10 cellular contexts compared by ENCODE assay signal in the genomic region with DNA sequence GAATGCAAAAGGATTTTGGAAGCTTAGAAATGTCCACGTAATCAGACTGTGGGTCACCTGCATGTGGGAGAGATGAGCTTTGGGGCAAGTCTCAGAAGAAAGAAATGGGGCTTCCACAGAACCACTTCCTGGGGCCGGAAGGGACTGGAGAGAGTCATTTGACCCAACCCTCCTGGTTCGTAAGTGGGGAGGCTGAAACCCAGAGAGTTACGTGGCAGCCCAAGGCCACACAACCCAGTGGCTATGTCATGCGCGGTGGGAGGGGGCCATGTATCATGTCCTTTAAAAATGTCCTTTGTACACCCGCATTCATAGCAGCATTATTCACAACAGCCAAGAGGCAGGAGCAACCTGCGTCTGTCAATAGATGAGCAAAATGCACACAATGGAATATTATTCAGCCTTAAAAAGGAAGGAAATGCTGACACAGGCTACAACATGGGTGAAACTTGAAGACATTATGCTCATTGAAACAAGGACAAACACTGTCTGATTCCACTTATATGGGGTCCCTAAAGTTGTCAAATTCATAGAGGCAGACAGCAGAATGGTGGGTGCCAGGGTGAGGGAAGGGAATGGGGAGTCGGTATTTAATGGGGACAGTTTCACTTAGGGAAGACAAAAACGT. TPM values are rescaled to one million over a fixed set of nuclear protein-coding genes. Genes with fewer than 3 reads are reported as not detected.
DNase-seq lines count a peak whose midpoint lies in the region; ATAC-seq, FAIRE-seq and TF ChIP-seq lines count a peak whose summit lies in the region.
"Had no signal": no experiment of that assay in that cellular context is flagged by ENCODE, and none has a peak within 500 bp of the region (broad histone marks: within the 10 kb centered on the region; RNA-seq: fewer than 3 reads in every experiment).

No MANE protein-coding gene starts in this region.

- dilution Hi-C loops in endothelial cell of umbilical vein (cut with MboI; ENCODE audit: extremely low pct_ligation_motif_present, low sequenced_read_pairs) = no loop called here

- H3K27me3 Mint-ChIP-seq in natural killer cell (ENCODE audit: low read depth in 2 of 2) = peaks cover 5 to 11% of the 10 kb centered on the region in 2 donors

- peak overlapping the region in 1 of 2 donors; percentile 31 for H3K27ac Mint-ChIP-seq in natural killer cell

- H2AFZ ChIP-seq in endothelial cell of umbilical vein (ENCODE audit: low read depth, low read length) = peak overlapping the region; percentile 95

- H4K20me1 ChIP-seq in BLaER1 (peaks cover 9% of the 10 kb centered on the region; the same call in 1 of the 2 replicates), endothelial cell of umbilical vein (replicated peaks; ENCODE audit: control insufficient read depth, extremely low read depth, insufficient read depth, low read length) (no peaks in the 10 kb centered on the region)

- H3K4me1 ChIP-seq in BLaER1 = peaks cover 28% of the 10 kb centered on the region
- peaks cover 9% of the 10 kb centered on the region for H3K4me1 ChIP-seq in endothelial cell of umbilical vein (ENCODE audit: control insufficient read depth, extremely low read depth, insufficient read depth, low read length)

- ATAC-seq in natural killer cell (peak in 1 of 3 donors; percentile 23), HG03175 (IDR thresholded peaks at IDR 0.05; ENCODE audit: unreplicated experiment) (no peak)

- CTCF ChIA-PET in endothelial cell of umbilical vein (lab: Charles Lee) = interaction anchor here (0.8 to 1.3 kb wide), 4 partner anchors 38 to 256 kb away, joined by 3 to 4 read pairs (median 3); no protein-coding TSS in a partner anchor

- H3K79me2 ChIP-seq in endothelial cell of umbilical vein (ENCODE audit: control insufficient read depth, insufficient read depth, low read length) = no peaks in the 10 kb centered on the region

- BruUV-seq in endothelial cell of umbilical vein (replicated peaks; lab: Mats Ljungman, UMichigan) = no TSS peak

- H3K27ac ChIP-seq in BLaER1 (no peak overlapping the region), endothelial cell of umbilical vein (ENCODE audit: insufficient read depth, low read depth, low read length) (no peak overlapping the region)
- H3K27ac ChIP-seq: upper lobe of left lung had no signal

- POLR2A ChIA-PET in endothelial cell of umbilical vein (lab: Charles Lee) = no interaction called here

- DNase-seq in M059J (ENCODE audit: low read depth) (peak; percentile 29), endothelial cell of umbilical vein (ENCODE audit: low read depth, low spot score) (no peak), natural killer cell (no peak), NCI-H82 treated with DMSO at 0.1 percent for 48 hours (lab: John Stamatoyannopoulos, UW; ENCODE audit: unreplicated experiment) (no peak), NCI-H187 treated with DMSO at 0.1 percent for 48 hours (lab: John Stamatoyannopoulos, UW) (no peak), GOT3 (lab: John Stamatoyannopoulos, UW) (no peak)

- H3K9me3 Mint-ChIP-seq in natural killer cell = no peaks in the 10 kb centered on the region

- peak overlapping the region; percentile 73 for H3K4me2 ChIP-seq in BLaER1
- H3K4me2 ChIP-seq in endothelial cell of umbilical vein (ENCODE audit: insufficient read depth, low read length) = peak overlapping the region; percentile 77

- H3K27me3 ChIP-seq in BLaER1 (peaks cover 34% of the 10 kb centered on the region), endothelial cell of umbilical vein (ENCODE audit: control insufficient read depth in 2 of 2, insufficient read depth in 2 of 2, low read length in 2 of 2) (peaks cover 0 to 2% of the 10 kb centered on the region in 2 experiments)

- TF ChIP-seq CTCF in endothelial cell of umbilical vein (IDR thresholded peaks at IDR 0.05; ENCODE audit: extremely low read depth in 1 of 2, insufficient read depth in 1 of 2, low read depth in 1 of 2, low read length in 2 of 2) (no peak), natural killer cell (IDR thresholded peaks at IDR 0.05) (no peak)

- no peaks in the 10 kb centered on the region for H3K9me3 ChIP-seq in BLaER1
- no peaks in the 10 kb centered on the region for H3K9me3 ChIP-seq in endothelial cell of umbilical vein (replicated peaks; ENCODE audit: control insufficient read depth, insufficient read depth, low read length)
- H3K9me3 ChIP-seq: upper lobe of left lung had no signal

- H3K36me3 ChIP-seq in BLaER1 (no peaks in the 10 kb centered on the region), endothelial cell of umbilical vein (ENCODE audit: control insufficient read depth in 2 of 2, extremely low read depth in 1 of 2, insufficient read depth in 2 of 2, low read length in 2 of 2) (no peaks in the 10 kb centered on the region)
- H3K36me3 ChIP-seq: upper lobe of left lung had no signal

- H3K36me3 Mint-ChIP-seq in natural killer cell = no peaks in the 10 kb centered on the region

- peak; percentile 4 for FAIRE-seq in endothelial cell of umbilical vein (lab: Jason Lieb, UNC)
- FAIRE-seq: frontal cortex had no signal

- intact Hi-C loops in endothelial cell of umbilical vein (cut with micrococcal nuclease) = no loop called here
- intact Hi-C loops in natural killer cell (cut with micrococcal nuclease) = no loop called here

- H3K4me1 Mint-ChIP-seq in natural killer cell = peaks cover 0 to 7% of the 10 kb centered on the region in 2 donors

- H3K4me3 Mint-ChIP-seq in natural killer cell = peak overlapping the region; percentile 81

- H3K9me1 ChIP-seq in endothelial cell of umbilical vein (replicated peaks; ENCODE audit: control insufficient read depth, extremely low read depth, insufficient read depth, low read length) = no peaks in the 10 kb centered on the region

- TF ChIP-seq POLR2A in endothelial cell of umbilical vein (IDR thresholded peaks at IDR 0.05; ENCODE audit: low read depth, low read length) = no peak

- peak overlapping the region; percentile 61 for H3K4me3 ChIP-seq in BLaER1
- H3K4me3 ChIP-seq in endothelial cell of umbilical vein (replicated peaks in 1 of 3; ENCODE audit: insufficient read depth in 1 of 3, low read depth in 1 of 3, low read length in 3 of 3) = no peak overlapping the region

- H3K9ac ChIP-seq in BLaER1 (0 out of 2 replicates have a peak overlapping the region, but pooled peaks have one; percentile 22), endothelial cell of umbilical vein (replicated peaks; ENCODE audit: extremely low read depth, insufficient read depth, low read length) (peak overlapping the region; percentile 29)

TF ChIP-seq in endothelial cell of umbilical vein, 7 proteins besides CTCF, POLR2A, EP300 and RAD21:
- TF ChIP-seq POLR2AphosphoS5 (IDR thresholded peaks at IDR 0.05; ENCODE audit: insufficient read depth, low read depth, low read length) = no peak
- TF ChIP-seq, protein P1, sequence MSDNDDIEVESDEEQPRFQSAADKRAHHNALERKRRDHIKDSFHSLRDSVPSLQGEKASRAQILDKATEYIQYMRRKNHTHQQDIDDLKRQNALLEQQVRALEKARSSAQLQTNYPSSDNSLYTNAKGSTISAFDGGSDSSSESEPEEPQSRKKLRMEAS (IDR thresholded peaks at IDR 0.05; ENCODE audit: insufficient read depth, insufficient read length) = no peak
- TF ChIP-seq FOS (IDR thresholded peaks at IDR 0.05; ENCODE audit: borderline replicate concordance, insufficient read depth, low read length) = no peak
TF ChIP-seq in endothelial cell of umbilical vein: peak in this region for 0.

RNA-seq across cellular contexts. Expression of a gene that starts 15.1 kb away (rescaled TPM):
- total RNA-seq in M059J (2014; rRNA removed; shearing (Covaris generic)) = 0.49 TPM in 1 of 2 replicates, not detected in the other
- total RNA-seq in endothelial cell of umbilical vein (1.4 and 1.6 TPM in 2 replicates), natural killer cell (under 1 TPM in 1 of 3 donors, not detected in 2; 0.70 TPM)
- 0.57 and 0.72 TPM in 2 replicates for polyA plus RNA-seq in endothelial cell of umbilical vein
- 0.36 and 0.47 TPM in 2 replicates for polyA plus RNA-seq in endothelial cell of umbilical vein (2011; cell fraction: cytosol; rRNA removed)
- 1.1 and 2.9 TPM in 2 replicates for polyA plus RNA-seq in endothelial cell of umbilical vein (2011; cell fraction: nucleus; rRNA removed)
- polyA plus RNA-seq in endothelial cell of umbilical vein (2012) = 0.43 and 0.52 TPM in 2 replicates
- polyA minus RNA-seq in endothelial cell of umbilical vein = 0.68 and 0.76 TPM in 2 replicates
- polyA minus RNA-seq in endothelial cell of umbilical vein (2011; cell fraction: cytosol; rRNA and poly(A)+ RNA removed) = not detected
- 1.1 and 2.7 TPM in 2 replicates for polyA minus RNA-seq in endothelial cell of umbilical vein (2011; cell fraction: nucleus; rRNA and poly(A)+ RNA removed)
